Comparison of ENCODE assay signal across 9 cellular contexts in the genomic region with DNA sequence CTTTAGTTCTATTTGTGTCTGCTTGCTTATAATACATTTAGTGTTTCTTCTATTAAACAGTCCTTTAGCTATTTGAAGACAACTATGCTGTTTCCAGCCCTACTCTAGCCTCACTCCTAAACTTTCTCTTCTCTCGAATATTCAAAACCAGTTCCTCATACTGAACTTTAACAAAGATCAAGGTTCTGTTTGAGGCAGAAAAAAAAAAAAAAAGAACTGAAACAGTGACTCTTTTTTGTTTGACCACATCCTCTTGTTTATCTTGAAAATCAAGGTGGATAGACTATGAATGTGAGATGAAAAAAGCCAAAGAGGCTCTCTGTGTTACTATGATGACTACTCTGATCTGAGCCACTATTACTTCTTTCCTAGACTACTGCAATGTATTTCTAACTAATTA.
A peak's percentile ranks its signal among the peaks of the same experiment; 100 is the strongest.
DNase-seq lines count a peak whose midpoint lies in the region; ATAC-seq and TF ChIP-seq lines count a peak whose summit lies in the region.
"Had no signal": no experiment of that assay in that cellular context is flagged by ENCODE, and none has a peak within 500 bp of the region (broad histone marks: within the 10 kb centered on the region; RNA-seq: fewer than 3 reads in every experiment).

No MANE protein-coding gene starts in this region.

- ATAC-seq in GM19455 (IDR thresholded peaks at IDR 0.05; ENCODE audit: unreplicated experiment) (peak; percentile 96), HG03342 (IDR thresholded peaks at IDR 0.05; ENCODE audit: unreplicated experiment) (peak; percentile 91), activated B cell treated with CpG ODN at 0.5 μM for 24 hours (ENCODE audit: low read depth) (peak; percentile 59), omental fat pad (ENCODE audit: low FRiP score) (no peak)

- H3K27ac Mint-ChIP-seq in Calu3 (ENCODE audit: unreplicated experiment) (peak overlapping the region; percentile 81), activated B cell treated with CpG ODN at 0.5 μM for 24 hours (peak overlapping the region; percentile 92)

- H3K27me3 Mint-ChIP-seq in Calu3 (ENCODE audit: unreplicated experiment) (no peaks in the 10 kb centered on the region), activated B cell treated with CpG ODN at 0.5 μM for 24 hours (no peaks in the 10 kb centered on the region)

- intact Hi-C loops in Calu3 (cut with micrococcal nuclease; ENCODE audit: unreplicated experiment) = no loop called here
- intact Hi-C loops in activated B cell treated with CpG ODN at 0.5 μM for 24 hours (cut with micrococcal nuclease) = loop anchor here (1.0 to 10.0 kb wide), 9 partner anchors 12 to 739 kb away; a partner anchor contains a TSS

- H3K27ac ChIP-seq in substantia nigra (ENCODE audit: low read depth, low read length, poor library complexity, severe bottlenecking) = no peak overlapping the region
- no peak overlapping the region for H3K27ac ChIP-seq in WERI-Rb-1
- H3K27ac ChIP-seq: uterus had no signal

- TF ChIP-seq CTCF in Calu3 (IDR thresholded peaks at IDR 0.05; ENCODE audit: unreplicated experiment) (no peak), activated B cell treated with CpG ODN at 0.5 μM for 24 hours (IDR thresholded peaks at IDR 0.05) (no peak), omental fat pad (IDR thresholded peaks at IDR 0.05) (no peak), WERI-Rb-1 (IDR thresholded peaks at IDR 0.05; ENCODE audit: low read depth, low read length) (no peak)

- BruUV-seq in Calu3 (replicated peaks; lab: Mats Ljungman, UMichigan) = no TSS peak

- CTCF ChIA-PET in Calu3 (lab: Charles Lee) (interaction anchor here (0.6 to 0.9 kb wide), 6 partner anchors 37 to 1025 kb away, joined by 3 to 5 read pairs (median 4); no protein-coding TSS in a partner anchor), activated B cell treated with CpG ODN at 0.5 μM for 24 hours (lab: Charles Lee) (interaction anchor here (0.6 to 2.1 kb wide), 10 partner anchors 12 to 556 kb away, joined by 3 to 10 read pairs (median 3); a partner anchor contains a TSS)

- POLR2A ChIA-PET in activated B cell treated with CpG ODN at 0.5 μM for 24 hours (lab: Charles Lee) = interaction anchor here (0.5 to 2.8 kb wide), 18 partner anchors 9 to 627 kb away, joined by 3 to 21 read pairs (median 6); a partner anchor contains a TSS

- H3K9me3 Mint-ChIP-seq in Calu3 (ENCODE audit: low read depth, unreplicated experiment) (peaks cover 6% of the 10 kb centered on the region), activated B cell treated with CpG ODN at 0.5 μM for 24 hours (peaks cover 14% of the 10 kb centered on the region)

- H3K36me3 Mint-ChIP-seq in Calu3 (ENCODE audit: insufficient read depth, unreplicated experiment) = no peaks in the 10 kb centered on the region
- H3K36me3 Mint-ChIP-seq in activated B cell treated with CpG ODN at 0.5 μM for 24 hours (ENCODE audit: low read depth) = peaks cover 16% of the 10 kb centered on the region

- no peaks in the 10 kb centered on the region for H3K9me3 ChIP-seq in WERI-Rb-1 (ENCODE audit: severe bottlenecking)
- H3K9me3 ChIP-seq: uterus had no signal

- no peak for DNase-seq in Calu3
- DNase-seq in activated B cell treated with CpG ODN at 0.5 μM for 24 hours = no peak
- no peak for DNase-seq in stimulated activated CD4-positive, alpha-beta T cell treated with anti-CD3 and anti-CD28 coated beads, Interleukin-4, amount 100 ng/mL, for 4 hours
- no peak for DNase-seq in omental fat pad (ENCODE audit: low spot score)
- no peak for DNase-seq in substantia nigra (lab: John Stamatoyannopoulos, UW)
- no peak for DNase-seq in WERI-Rb-1
- DNase-seq: uterus had no signal

- H3K4me1 Mint-ChIP-seq in Calu3 (ENCODE audit: low read depth, unreplicated experiment) (peaks cover 19% of the 10 kb centered on the region), activated B cell treated with CpG ODN at 0.5 μM for 24 hours (peaks cover 58% of the 10 kb centered on the region)

- no peaks in the 10 kb centered on the region for H3K36me3 ChIP-seq in WERI-Rb-1
- H3K36me3 ChIP-seq: uterus had no signal

- H3K4me3 Mint-ChIP-seq in Calu3 (ENCODE audit: low read depth, unreplicated experiment) (no peak overlapping the region), activated B cell treated with CpG ODN at 0.5 μM for 24 hours (peak overlapping the region; percentile 64)

- H3K4me3 ChIP-seq in WERI-Rb-1 (ENCODE audit: low read depth, low read length) = no peak overlapping the region
- H3K4me3 ChIP-seq: uterus had no signal

- peaks cover 15% of the 10 kb centered on the region for H3K27me3 ChIP-seq in WERI-Rb-1 (ENCODE audit: insufficient read depth, low read depth, severe bottlenecking)
- H3K27me3 ChIP-seq: uterus had no signal
